ENCODE assay signal across 16 cellular contexts in genomic region chr17:78494189-78494960, GRCh38.
DNase-seq lines count a peak whose midpoint lies in the region; ATAC-seq and TF ChIP-seq lines count a peak whose summit lies in the region.
"Had no signal": no experiment of that assay in that cellular context is flagged by ENCODE, and none has a peak within 500 bp of the region (broad histone marks: within the 10 kb centered on the region; RNA-seq: fewer than 3 reads in every experiment).

No MANE protein-coding gene starts in this region.

- H4K20me1 ChIP-seq in BLaER1 treated with 17β-estradiol and CSF1 and Interleukin-3, amounts not matched to agents 10 nM and 100 nM = no peaks in the 10 kb centered on the region

- no peak overlapping the region for H3K9ac ChIP-seq in BLaER1 treated with 17β-estradiol and CSF1 and Interleukin-3, amounts not matched to agents 10 nM and 100 nM
- H3K9ac ChIP-seq: GM23248 had no signal

- peaks cover under 1% of the 10 kb centered on the region for H3K27me3 Mint-ChIP-seq in neural crest cell (ENCODE audit: low read depth)

- no peaks in the 10 kb centered on the region for H3K36me3 ChIP-seq in BLaER1 treated with 17β-estradiol and CSF1 and Interleukin-3, amounts not matched to agents 10 nM and 100 nM

- H3K4me2 ChIP-seq in BLaER1 treated with 17β-estradiol and CSF1 and Interleukin-3, amounts not matched to agents 10 nM and 100 nM = peak overlapping the region in 7 of 11 experiments; percentile 25 to 76 (median 67); a peak in 9 of 22 replicates

- ATAC-seq in GM21515 (IDR thresholded peaks at IDR 0.05; ENCODE audit: unreplicated experiment) = no peak
- ATAC-seq: CD8-positive, alpha-beta T cell; HCT116 had no signal

- no peaks in the 10 kb centered on the region for H3K9me3 Mint-ChIP-seq in neural crest cell
- H3K9me3 Mint-ChIP-seq: CD8-positive, alpha-beta T cell had no signal

- H3K4me1 ChIP-seq in BLaER1 treated with 17β-estradiol and CSF1 and Interleukin-3, amounts not matched to agents 10 nM and 100 nM = peaks cover 14 to 65% (median 39%) of the 10 kb centered on the region in 10 experiments
- H3K4me1 ChIP-seq: Caco-2 had no signal

- H3K27ac Mint-ChIP-seq in neural crest cell (ENCODE audit: unreplicated experiment) = peak overlapping the region; percentile 35
- H3K27ac Mint-ChIP-seq: CD8-positive, alpha-beta T cell had no signal

- no peak for TF ChIP-seq CTCF in neural crest cell (conservative IDR thresholded peaks at IDR 0.05)

- no peak overlapping the region for H3K4me3 ChIP-seq in BLaER1 treated with 17β-estradiol and CSF1 and Interleukin-3, amounts not matched to agents 10 nM and 100 nM
- H3K4me3 ChIP-seq: GM23248 had no signal

- no peak overlapping the region for H3K4me3 Mint-ChIP-seq in neural crest cell
- H3K4me3 Mint-ChIP-seq: CD8-positive, alpha-beta T cell had no signal

- no peak overlapping the region for H3K27ac ChIP-seq in BLaER1 treated with 17β-estradiol and CSF1 and Interleukin-3, amounts not matched to agents 10 nM and 100 nM
- H3K27ac ChIP-seq in caudate nucleus (ENCODE audit: low read depth, low read length) (peak overlapping the region; percentile 37), temporal lobe (ENCODE audit: low read depth, low read length) (peak overlapping the region; percentile 50)
- H3K27ac ChIP-seq: C4-2B, GM23248 had no signal

- H3K9me3 ChIP-seq in BLaER1 treated with 17β-estradiol and CSF1 and Interleukin-3, amounts not matched to agents 10 nM and 100 nM (replicated peaks in 1 of 11) = no peaks in the 10 kb centered on the region
- H3K9me3 ChIP-seq: Caco-2 had no signal

- peaks cover 6% of the 10 kb centered on the region for H3K4me1 Mint-ChIP-seq in neural crest cell

- H3K27me3 ChIP-seq in BLaER1 treated with 17β-estradiol and CSF1 and Interleukin-3, amounts not matched to agents 10 nM and 100 nM = no peaks in the 10 kb centered on the region

- H3K36me3 Mint-ChIP-seq in neural crest cell (ENCODE audit: low read depth) = no peaks in the 10 kb centered on the region
- H3K36me3 Mint-ChIP-seq: CD8-positive, alpha-beta T cell had no signal

- no peak for DNase-seq in caudate nucleus (lab: John Stamatoyannopoulos, UW)
- DNase-seq in neural crest cell (ENCODE audit: low read depth, low spot score) = no peak
- DNase-seq in COLO668 (lab: John Stamatoyannopoulos, UW; ENCODE audit: unreplicated experiment) = no peak
- no peak for DNase-seq in stimulated activated CD4-positive, alpha-beta T cell treated with anti-CD3 and anti-CD28 coated beads, Interleukin-2, amount 100 ng/mL, for 24 hours
- DNase-seq: ACHN; Caco-2; CD8-positive, alpha-beta T cell; DMS53; GF-D8; GM23248; IMR-90 had no signal

Comparison
In these comparisons a context has a peak if more than half of its experiments do, and no peak if none do; other contexts are left out.
1. H3K27ac ChIP-seq: peak in caudate nucleus (single experiment) and temporal lobe (single experiment); none in BLaER1 treated with 17β-estradiol and CSF1 and Interleukin-3, amounts not matched to agents 10 nM and 100 nM (0 of 11).